Comparison of ENCODE assay signal across 1 cellular context in the genomic region with DNA sequence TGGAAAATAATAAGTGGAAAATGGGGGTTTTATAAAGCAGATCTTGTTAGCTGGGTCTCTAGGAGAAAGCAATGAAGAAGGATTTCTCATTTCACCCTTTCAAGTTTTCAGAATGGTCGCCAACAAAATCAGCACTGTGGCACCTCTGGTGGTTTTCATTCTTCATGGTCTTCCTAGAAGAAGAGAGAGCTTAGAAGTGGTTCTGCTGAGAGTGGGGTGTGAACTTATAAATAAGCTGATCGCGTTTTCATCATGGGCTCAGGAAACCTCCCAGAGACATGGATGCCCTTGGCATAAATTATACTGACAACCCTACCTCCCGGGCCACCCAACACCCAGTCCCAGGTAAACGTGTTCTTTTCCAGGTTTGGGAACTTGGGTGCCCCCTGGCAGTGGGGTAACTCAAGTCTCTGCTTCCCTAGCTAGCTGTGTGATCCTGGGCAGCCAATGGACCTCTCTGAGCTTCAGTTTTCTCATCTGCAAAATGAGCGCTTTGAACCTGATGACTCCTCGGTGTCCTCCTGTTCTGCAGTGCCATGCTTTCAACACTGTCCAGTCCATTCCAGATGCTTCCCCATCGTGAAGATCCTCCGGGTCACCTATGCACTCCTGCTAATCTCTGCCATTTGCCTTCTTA.
TF ChIP-seq lines count a peak whose summit lies in the region.

No MANE protein-coding gene starts in this region.

TF ChIP-seq in GM12878, 131 proteins besides CTCF, POLR2A, EP300 and RAD21 (continued from another document):
- TF ChIP-seq, protein P1, sequence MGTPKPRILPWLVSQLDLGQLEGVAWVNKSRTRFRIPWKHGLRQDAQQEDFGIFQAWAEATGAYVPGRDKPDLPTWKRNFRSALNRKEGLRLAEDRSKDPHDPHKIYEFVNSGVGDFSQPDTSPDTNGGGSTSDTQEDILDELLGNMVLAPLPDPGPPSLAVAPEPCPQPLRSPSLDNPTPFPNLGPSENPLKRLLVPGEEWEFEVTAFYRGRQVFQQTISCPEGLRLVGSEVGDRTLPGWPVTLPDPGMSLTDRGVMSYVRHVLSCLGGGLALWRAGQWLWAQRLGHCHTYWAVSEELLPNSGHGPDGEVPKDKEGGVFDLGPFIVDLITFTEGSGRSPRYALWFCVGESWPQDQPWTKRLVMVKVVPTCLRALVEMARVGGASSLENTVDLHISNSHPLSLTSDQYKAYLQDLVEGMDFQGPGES (IDR thresholded peaks at IDR 0.05) = no peak
- TF ChIP-seq GATAD2B (conservative IDR thresholded peaks at IDR 0.05; ENCODE audit: low read depth) = no peak
- TF ChIP-seq CREB1 (IDR thresholded peaks at IDR 0.05; ENCODE audit: low read depth) = no peak
- no peak for TF ChIP-seq PKNOX1 (IDR thresholded peaks at IDR 0.05)
- no peak for TF ChIP-seq MTA2 (IDR thresholded peaks at IDR 0.05; ENCODE audit: low read depth)
- no peak for TF ChIP-seq LARP7 (IDR thresholded peaks at IDR 0.05)
- TF ChIP-seq STAT3 (IDR thresholded peaks at IDR 0.05; ENCODE audit: low read depth, low read length) = no peak
- TF ChIP-seq MEF2A (IDR thresholded peaks at IDR 0.05; ENCODE audit: insufficient read depth, low read depth, low read length) = no peak
- no peak for TF ChIP-seq WRNIP1 (IDR thresholded peaks at IDR 0.05; ENCODE audit: borderline replicate concordance, low read depth, low read length)
- no peak for TF ChIP-seq RAD51 (IDR thresholded peaks at IDR 0.05)
